8 cellular contexts compared by ENCODE assay signal in the genomic region with DNA sequence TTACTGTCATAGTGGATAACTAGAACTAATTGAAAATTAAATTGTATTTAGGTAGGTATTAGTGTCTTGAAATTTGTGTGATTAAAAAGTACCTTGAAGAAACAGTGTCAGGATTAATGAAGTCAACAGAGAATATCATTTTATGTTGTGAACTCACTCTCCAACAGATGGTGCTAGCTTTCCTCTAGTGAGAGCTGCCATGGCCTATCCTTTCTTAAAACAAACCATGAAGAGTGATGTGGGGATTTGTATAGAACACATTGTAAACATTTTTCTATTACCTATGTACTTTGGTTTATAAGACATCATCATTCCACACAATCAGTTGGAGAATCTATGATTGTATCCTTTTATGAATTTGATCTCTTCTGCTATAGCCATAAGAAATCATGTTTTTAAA.
DNase-seq lines count a peak whose midpoint lies in the region; ATAC-seq lines count a peak whose summit lies in the region.

No MANE protein-coding gene starts in this region.

- no peak overlapping the region for H3K4me3 ChIP-seq in adipocyte (ENCODE audit: low read length)

- DNase-seq in COLO668 (lab: John Stamatoyannopoulos, UW; ENCODE audit: unreplicated experiment) = peak; percentile 3
- DNase-seq in NCI-H146 treated with DMSO at 0.1 percent for 48 hours (lab: John Stamatoyannopoulos, UW; ENCODE audit: unreplicated experiment) = peak; percentile 22
- DNase-seq in adipocyte (ENCODE audit: low read depth) = peak; percentile 71
- peak; percentile 34 for DNase-seq in iPS-NIHi11 (ENCODE audit: low spot score)
- no peak for DNase-seq in cortex of kidney (lab: John Stamatoyannopoulos, UW)

- peak; percentile 60 for ATAC-seq in GM19035 (IDR thresholded peaks at IDR 0.05; ENCODE audit: unreplicated experiment)
- ATAC-seq in GM19467 (IDR thresholded peaks at IDR 0.05; ENCODE audit: unreplicated experiment) = no peak
- no peak for ATAC-seq in HG03442 (IDR thresholded peaks at IDR 0.05; ENCODE audit: unreplicated experiment)

- no peak overlapping the region for H3K9ac ChIP-seq in adipocyte (ENCODE audit: low read length)

- H3K36me3 ChIP-seq in adipocyte (ENCODE audit: control insufficient read depth, insufficient read depth, low read length, severe bottlenecking) = no peaks in the 10 kb centered on the region

- no peaks in the 10 kb centered on the region for H3K9me3 ChIP-seq in adipocyte (ENCODE audit: control insufficient read depth, low read length)

- H3K27me3 ChIP-seq in adipocyte (replicated peaks; ENCODE audit: control insufficient read depth, insufficient read depth, low read length) = no peaks in the 10 kb centered on the region

- no peaks in the 10 kb centered on the region for H3K4me1 ChIP-seq in adipocyte (ENCODE audit: control insufficient read depth, insufficient read depth, low read length)
